ENCODE assay signal across 15 cellular contexts in the genomic region with DNA sequence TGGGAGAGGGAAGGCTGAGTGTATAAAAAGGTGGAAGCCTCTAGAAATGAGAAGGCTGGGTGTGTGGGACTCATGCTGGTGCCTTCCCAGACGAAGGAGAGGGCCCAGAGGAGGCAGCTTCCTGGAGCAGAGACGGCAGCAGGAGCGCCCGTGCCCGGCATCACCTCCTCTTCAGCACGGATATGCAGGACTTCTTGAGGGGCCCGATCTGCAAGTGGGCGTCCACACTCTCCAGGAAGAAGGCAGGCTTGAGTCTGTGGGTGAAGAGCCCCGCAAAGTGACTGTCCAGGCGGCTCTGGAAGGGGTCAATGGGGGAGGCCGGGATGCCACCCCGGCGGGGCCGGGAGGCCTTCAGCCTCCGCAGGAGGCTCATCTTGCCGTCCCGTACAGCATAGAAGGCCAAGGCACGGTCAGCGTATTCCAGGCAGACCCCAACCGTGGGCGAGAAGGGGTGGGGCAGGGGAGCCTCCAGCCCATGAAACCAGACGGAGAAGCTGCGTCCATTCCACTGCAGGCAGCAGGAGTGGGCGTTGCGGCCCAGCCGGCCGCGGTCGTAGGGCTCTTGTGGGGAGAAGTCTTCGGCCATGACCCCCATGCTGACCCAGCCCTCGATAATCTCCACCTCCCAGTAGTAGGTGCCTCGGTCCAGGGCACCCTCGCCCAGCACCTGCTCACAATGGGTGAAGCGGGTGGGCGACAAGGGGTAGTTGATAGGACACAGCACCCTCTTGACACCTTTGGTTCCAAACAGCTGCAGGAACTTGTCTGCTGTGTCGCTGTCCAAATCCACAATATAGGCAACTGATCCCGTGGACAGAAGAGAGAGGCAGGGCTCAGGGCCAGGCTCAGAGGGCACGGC. TPM values are rescaled to one million over a fixed set of nuclear protein-coding genes. Genes with fewer than 3 reads are reported as not detected.
A peak's percentile ranks its signal among the peaks of the same experiment; 100 is the strongest.
DNase-seq lines count a peak whose midpoint lies in the region; ATAC-seq and TF ChIP-seq lines count a peak whose summit lies in the region.
"Had no signal": no experiment of that assay in that cellular context is flagged by ENCODE, and none has a peak within 500 bp of the region (broad histone marks: within the 10 kb centered on the region; RNA-seq: fewer than 3 reads in every experiment).

No MANE protein-coding gene starts in this region.

- no peaks in the 10 kb centered on the region for H3K9me3 ChIP-seq in T-helper 17 cell (ENCODE audit: control insufficient read depth, low read length, poor library complexity, severe bottlenecking)
- no peaks in the 10 kb centered on the region for H3K9me3 ChIP-seq in lower lobe of right lung
- no peaks in the 10 kb centered on the region for H3K9me3 ChIP-seq in tibial artery

- CTCF ChIA-PET in activated CD8-positive, alpha-beta memory T cell treated with anti-CD3 and anti-CD28 coated beads, Interleukin-2, amount 10 ng/mL, durations not matched to agents 7 days and 5 days (lab: Charles Lee) = interaction anchor here (1.6 to 9.0 kb wide), 7 partner anchors 13 to 131 kb away, joined by 6 to 175 read pairs (median 20); a partner anchor contains a TSS

- no peaks in the 10 kb centered on the region for H3K27me3 ChIP-seq in lower lobe of right lung (ENCODE audit: low read depth)
- no peaks in the 10 kb centered on the region for H3K27me3 ChIP-seq in tibial artery

- peak overlapping the region; percentile 93 for H3K27ac ChIP-seq in lower lobe of right lung
- peak overlapping the region; percentile 87 to 97 for H3K27ac ChIP-seq in tibial artery

- no peaks in the 10 kb centered on the region for H3K36me3 Mint-ChIP-seq in activated CD8-positive, alpha-beta memory T cell treated with anti-CD3 and anti-CD28 coated beads, Interleukin-2, amount 10 ng/mL, durations not matched to agents 7 days and 5 days
- no peaks in the 10 kb centered on the region for H3K36me3 Mint-ChIP-seq in T-helper 17 cell (ENCODE audit: low read depth)
- H3K36me3 Mint-ChIP-seq in stimulated activated memory B cell treated with anti-CD40 and anti-IgM and Interleukin-4, amounts not matched to agents 10 μg/mL and 1 μg/mL and 100 μg/mL, for 72 hours = no peaks in the 10 kb centered on the region
- H3K36me3 Mint-ChIP-seq: type B pancreatic cell had no signal

- H3K4me3 Mint-ChIP-seq in activated CD8-positive, alpha-beta memory T cell treated with anti-CD3 and anti-CD28 coated beads, Interleukin-2, amount 10 ng/mL, durations not matched to agents 7 days and 5 days = no peak overlapping the region
- no peak overlapping the region for H3K4me3 Mint-ChIP-seq in T-helper 17 cell
- H3K4me3 Mint-ChIP-seq in stimulated activated memory B cell treated with anti-CD40 and anti-IgM and Interleukin-4, amounts not matched to agents 10 μg/mL and 1 μg/mL and 100 μg/mL, for 72 hours = no peak overlapping the region
- H3K4me3 Mint-ChIP-seq: type B pancreatic cell had no signal

- peaks cover 12% of the 10 kb centered on the region for H3K27me3 Mint-ChIP-seq in activated CD8-positive, alpha-beta memory T cell treated with anti-CD3 and anti-CD28 coated beads, Interleukin-2, amount 10 ng/mL, durations not matched to agents 7 days and 5 days
- H3K27me3 Mint-ChIP-seq in T-helper 17 cell = no peaks in the 10 kb centered on the region
- H3K27me3 Mint-ChIP-seq in stimulated activated memory B cell treated with anti-CD40 and anti-IgM and Interleukin-4, amounts not matched to agents 10 μg/mL and 1 μg/mL and 100 μg/mL, for 72 hours = no peaks in the 10 kb centered on the region

- intact Hi-C loops in lower lobe of right lung (cut with DNase I) (no loop called here), tibial artery (cut with DNase I; ENCODE audit: low total_unique reads) (no loop called here)

- TF ChIP-seq CTCF in lower lobe of right lung (IDR thresholded peaks at IDR 0.05) (no peak), tibial artery (IDR thresholded peaks at IDR 0.05) (no peak), foreskin fibroblast (IDR thresholded peaks at IDR 0.05; ENCODE audit: low read depth, low read length) (no peak)

- ATAC-seq in activated CD8-positive, alpha-beta memory T cell treated with anti-CD3 and anti-CD28 coated beads, Interleukin-2, amount 10 ng/mL, durations not matched to agents 7 days and 5 days = no peak
- ATAC-seq in T-helper 17 cell = no peak
- no peak for ATAC-seq in lower lobe of right lung
- no peak for ATAC-seq in stimulated activated memory B cell treated with anti-CD40 and anti-IgM and Interleukin-4, amounts not matched to agents 10 μg/mL and 1 μg/mL and 100 μg/mL, for 72 hours
- ATAC-seq: sciatic nerve had no signal

- no peaks in the 10 kb centered on the region for H3K9me3 Mint-ChIP-seq in activated CD8-positive, alpha-beta memory T cell treated with anti-CD3 and anti-CD28 coated beads, Interleukin-2, amount 10 ng/mL, durations not matched to agents 7 days and 5 days (ENCODE audit: low read depth)
- no peaks in the 10 kb centered on the region for H3K9me3 Mint-ChIP-seq in stimulated activated memory B cell treated with anti-CD40 and anti-IgM and Interleukin-4, amounts not matched to agents 10 μg/mL and 1 μg/mL and 100 μg/mL, for 72 hours
- H3K9me3 Mint-ChIP-seq: type B pancreatic cell had no signal

- H3K4me1 ChIP-seq in lower lobe of right lung (peaks cover 64% of the 10 kb centered on the region), tibial artery (peaks cover 22 to 81% (median 72%) of the 10 kb centered on the region in 4 donors)

- no peak overlapping the region for H3K4me3 ChIP-seq in lower lobe of right lung
- H3K4me3 ChIP-seq in tibial artery = peak overlapping the region in 1 of 2 donors; percentile 64
- H3K4me3 ChIP-seq in foreskin fibroblast (ENCODE audit: low read depth in 1 of 2, low read length in 2 of 2) = no peak overlapping the region

- H3K4me1 Mint-ChIP-seq in activated CD8-positive, alpha-beta memory T cell treated with anti-CD3 and anti-CD28 coated beads, Interleukin-2, amount 10 ng/mL, durations not matched to agents 7 days and 5 days = peaks cover 40% of the 10 kb centered on the region
- peaks cover 37% of the 10 kb centered on the region for H3K4me1 Mint-ChIP-seq in T-helper 17 cell
- peaks cover 34% of the 10 kb centered on the region for H3K4me1 Mint-ChIP-seq in stimulated activated memory B cell treated with anti-CD40 and anti-IgM and Interleukin-4, amounts not matched to agents 10 μg/mL and 1 μg/mL and 100 μg/mL, for 72 hours

- H3K27ac Mint-ChIP-seq in activated CD8-positive, alpha-beta memory T cell treated with anti-CD3 and anti-CD28 coated beads, Interleukin-2, amount 10 ng/mL, durations not matched to agents 7 days and 5 days = peak overlapping the region; percentile 11
- H3K27ac Mint-ChIP-seq in T-helper 17 cell = peak overlapping the region; percentile 95
- no peak overlapping the region for H3K27ac Mint-ChIP-seq in stimulated activated memory B cell treated with anti-CD40 and anti-IgM and Interleukin-4, amounts not matched to agents 10 μg/mL and 1 μg/mL and 100 μg/mL, for 72 hours
- H3K27ac Mint-ChIP-seq: type B pancreatic cell had no signal

- no peak for DNase-seq in activated CD8-positive, alpha-beta memory T cell treated with anti-CD3 and anti-CD28 coated beads, Interleukin-2, amount 10 ng/mL, durations not matched to agents 7 days and 5 days
- DNase-seq in activated CD8-positive, alpha-beta memory T cell treated with anti-CD3 and anti-CD28 coated beads, Interleukin-2, amount 50 U/mL, for 48 hours = no peak
- DNase-seq in T-helper 17 cell (no peak), lower lobe of right lung (no peak), tibial artery (no peak), foreskin fibroblast (no peak), AG20443 (ENCODE audit: low spot score) (no peak)
- DNase-seq: activated CD4-positive, alpha-beta T cell treated with anti-CD3 and anti-CD28 coated beads for 48 hours; activated effector memory CD4-positive, alpha-beta T cell treated with anti-CD3 and anti-CD28 coated beads, Interleukin-2, amount 50 U/mL, for 16 hours; cerebellar nuclear complex; DMS153; NCI-H187 had no signal

- H3K36me3 ChIP-seq in lower lobe of right lung = peaks cover 25% of the 10 kb centered on the region
- peaks cover 9 to 25% (median 21%) of the 10 kb centered on the region in 3 donors for H3K36me3 ChIP-seq in tibial artery

RNA-seq across cellular contexts. Expression of a gene that starts 3.8 kb away (rescaled TPM):
- total RNA-seq in activated CD8-positive, alpha-beta memory T cell treated with anti-CD3 and anti-CD28 coated beads, Interleukin-2, amount 10 ng/mL, durations not matched to agents 7 days and 5 days = 10 to 100 TPM; 13.4 to 24.3 TPM
- total RNA-seq in T-helper 17 cell (1 to 10 TPM; 4.5 to 9.4 TPM), lower lobe of right lung (21.0 TPM)

RNA-seq across cellular contexts. Expression of a gene that starts 19.4 kb away (rescaled TPM):
- 10 to 100 TPM; 71.3 to 79.1 TPM for total RNA-seq in activated CD8-positive, alpha-beta memory T cell treated with anti-CD3 and anti-CD28 coated beads, Interleukin-2, amount 10 ng/mL, durations not matched to agents 7 days and 5 days
- total RNA-seq in T-helper 17 cell = 100 to 1,000 TPM in 1 of 2 donors, 10 to 100 TPM in 1; 86.0 to 114 TPM
- total RNA-seq in lower lobe of right lung = 145 TPM

RNA-seq across cellular contexts. Expression of a gene that starts 22.2 kb away (rescaled TPM):
- 10 to 100 TPM; 33.3 to 33.6 TPM for total RNA-seq in activated CD8-positive, alpha-beta memory T cell treated with anti-CD3 and anti-CD28 coated beads, Interleukin-2, amount 10 ng/mL, durations not matched to agents 7 days and 5 days
- total RNA-seq in T-helper 17 cell (10 to 100 TPM; 19.8 to 23.6 TPM), lower lobe of right lung (32.4 TPM)

RNA-seq across cellular contexts. Expression of a gene that starts 30.1 kb away (rescaled TPM):
- total RNA-seq in activated CD8-positive, alpha-beta memory T cell treated with anti-CD3 and anti-CD28 coated beads, Interleukin-2, amount 10 ng/mL, durations not matched to agents 7 days and 5 days = 100 to 1,000 TPM; 115 to 139 TPM
- total RNA-seq in T-helper 17 cell (100 to 1,000 TPM in 1 of 2 donors, 10 to 100 TPM in 1; 93.8 to 107 TPM), lower lobe of right lung (68.9 TPM)

RNA-seq across cellular contexts. Expression of a gene that starts 30.3 kb away (rescaled TPM):
- 100 to 1,000 TPM; 212 to 218 TPM for total RNA-seq in activated CD8-positive, alpha-beta memory T cell treated with anti-CD3 and anti-CD28 coated beads, Interleukin-2, amount 10 ng/mL, durations not matched to agents 7 days and 5 days
- total RNA-seq in T-helper 17 cell = 100 to 1,000 TPM; 164 TPM
- 118 TPM for total RNA-seq in lower lobe of right lung
